Comparison of ENCODE assay signal across 38 cellular contexts in the genomic region with DNA sequence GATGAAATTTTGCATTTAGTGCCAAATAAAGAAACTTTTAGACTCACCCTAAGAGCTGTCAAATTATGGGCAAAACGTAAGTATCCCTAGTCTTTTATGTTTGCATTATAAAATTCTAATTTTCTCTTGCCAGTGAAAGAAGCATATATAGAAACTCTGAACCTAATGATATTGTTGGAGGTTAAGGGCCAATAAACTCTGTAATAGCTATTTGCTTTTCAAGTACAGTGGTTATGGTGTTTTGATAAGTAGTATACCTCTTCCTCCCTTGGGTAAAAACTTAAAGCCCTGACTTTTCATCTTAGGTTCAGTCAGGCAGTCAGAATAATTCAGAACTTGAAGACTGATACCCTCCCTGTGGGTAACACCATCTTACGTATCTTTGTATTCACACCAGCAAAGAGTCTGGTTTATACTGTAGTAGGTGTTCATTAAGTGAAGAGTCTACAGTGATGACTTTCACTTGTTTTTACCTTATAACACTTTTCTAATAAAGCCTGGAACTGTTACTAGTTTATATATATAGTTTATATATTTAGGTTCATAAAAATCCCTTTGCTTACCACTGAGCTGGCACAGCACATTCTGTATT.
"Had no signal": no experiment of that assay in that cellular context is flagged by ENCODE, and none has a peak within 500 bp of the region (broad histone marks: within the 10 kb centered on the region; RNA-seq: fewer than 3 reads in every experiment).

No MANE protein-coding gene starts in this region.

- H3K27ac ChIP-seq: ascending aorta, cardiac muscle cell, WERI-Rb-1 had no signal

- H3K4me1 ChIP-seq: ascending aorta had no signal

- H3K4me3 ChIP-seq: ascending aorta, cardiac muscle cell had no signal

- H3K27me3 ChIP-seq: ascending aorta, cardiac muscle cell had no signal

- H3K9me3 Mint-ChIP-seq: activated CD4-positive, alpha-beta memory T cell treated with anti-CD3 and anti-CD28 coated beads, Interleukin-2, amount 10 ng/mL, durations not matched to agents 7 days and 5 days; activated CD4-positive, alpha-beta T cell treated with anti-CD3 and anti-CD28 coated beads, Interleukin-2, amount 10 ng/mL, durations not matched to agents 7 days and 5 days; activated naive CD4-positive, alpha-beta T cell treated with anti-CD3 and anti-CD28 coated beads, Interleukin-2, amount 10 ng/mL, durations not matched to agents 7 days and 5 days; activated naive CD4-positive, alpha-beta T cell treated with anti-CD3 and anti-CD28 coated beads, Interleukin-2, amount 50 U/mL, for 24 hours; activated naive CD8-positive, alpha-beta T cell treated with anti-CD3 and anti-CD28 coated beads, Interleukin-2, amount 10 ng/mL, durations not matched to agents 7 days and 5 days; activated naive CD8-positive, alpha-beta T cell treated with anti-CD3 and anti-CD28 coated beads, Interleukin-2, amount 50 U/mL, for 24 hours; activated T-cell treated with anti-CD3 and anti-CD28 coated beads, Interleukin-2, amount 50 U/mL, for 24 hours; activated T-helper 2 cell treated with anti-CD3 and anti-CD28 coated beads, Interferon-gamma antibody, Interleukin-2, Interleukin-4, amounts not matched to agents 10 μg/mL and 5 μg/mL and 100 μg/mL, durations not matched to agents 14 hours and 24 hours and 36 hours; brain; central memory CD8-positive, alpha-beta T cell; T-helper 1 cell treated with Interleukin-12 subunit alpha and Interleukin-12 subunit beta and Interleukin-4 antibody, amounts not matched to agents 30 μg/mL and 1 μg/mL, for 36 hours; T-helper 2 cell treated with Interferon-gamma antibody and Interleukin-4, amounts not matched to agents 5 μg/mL and 100 μg/mL, for 36 hours; WTC11 had no signal

- ATAC-seq: activated CD4-positive, alpha-beta T cell treated with anti-CD3 and anti-CD28 coated beads for 36 hours; activated CD4-positive, CD25-positive, alpha-beta regulatory T cell treated with anti-CD3 and anti-CD28 coated beads, Interleukin-2, amount 50 U/mL, for 24 hours; activated CD8-positive, alpha-beta memory T cell treated with anti-CD3 and anti-CD28 coated beads, Interleukin-2, amount 10 ng/mL, durations not matched to agents 7 days and 5 days; activated CD8-positive, alpha-beta T cell treated with anti-CD3 and anti-CD28 coated beads, Interleukin-2, amount 10 ng/mL, durations not matched to agents 7 days and 5 days; activated naive CD8-positive, alpha-beta T cell treated with anti-CD3 and anti-CD28 coated beads, Interleukin-2, amount 50 U/mL, for 24 hours; WTC11 had no signal

- DNase-seq: activated CD4-positive, alpha-beta memory T cell treated with anti-CD3 and anti-CD28 coated beads, Interleukin-2, amount 10 ng/mL, durations not matched to agents 7 days and 5 days; activated CD4-positive, alpha-beta T cell treated with anti-CD3 and anti-CD28 coated beads for 1 hour; activated CD4-positive, alpha-beta T cell treated with anti-CD3 and anti-CD28 coated beads for 36 hours; activated CD4-positive, alpha-beta T cell treated with anti-CD3 and anti-CD28 coated beads for 48 hours; activated CD4-positive, alpha-beta T cell treated with anti-CD3 and anti-CD28 coated beads, Interleukin-2, amount 10 ng/mL, durations not matched to agents 7 days and 5 days; activated CD4-positive, alpha-beta T cell treated with anti-CD3 and anti-CD28 coated beads, Interleukin-2, amount 50 U/mL, for 48 hours; activated CD4-positive, CD25-positive, alpha-beta regulatory T cell; activated CD8-positive, alpha-beta memory T cell treated with anti-CD3 and anti-CD28 coated beads for 24 hours; activated CD8-positive, alpha-beta memory T cell treated with anti-CD3 and anti-CD28 coated beads, Interleukin-2, amount 10 ng/mL, durations not matched to agents 7 days and 5 days; activated CD8-positive, alpha-beta memory T cell treated with anti-CD3 and anti-CD28 coated beads, Interleukin-2, amount 50 U/mL, for 48 hours; activated CD8-positive, alpha-beta T cell treated with anti-CD3 and anti-CD28 coated beads, Interleukin-2, amount 10 ng/mL, durations not matched to agents 7 days and 5 days; activated effector memory CD4-positive, alpha-beta T cell treated with Interleukin-2 at 50 U/mL for 16 hours; activated gamma-delta T cell; activated naive CD4-positive, alpha-beta T cell treated with anti-CD3 and anti-CD28 coated beads, Interleukin-2, amount 10 ng/mL, durations not matched to agents 7 days and 5 days; activated naive CD4-positive, alpha-beta T cell treated with Interleukin-2 at 50 U/mL for 16 hours; activated naive CD8-positive, alpha-beta T cell treated with anti-CD3 and anti-CD28 coated beads, Interleukin-2, amount 10 ng/mL, durations not matched to agents 7 days and 5 days; activated naive CD8-positive, alpha-beta T cell treated with anti-CD3 and anti-CD28 coated beads, Interleukin-2, amount 50 U/mL, for 24 hours; activated T-cell treated with anti-CD3 and anti-CD28 coated beads, Interleukin-2, amount 50 U/mL, for 24 hours; activated T-cell treated with anti-CD3 and anti-CD28 coated beads, Interleukin-2, amount 50 U/mL, for 48 hours; amygdala; anterior cingulate cortex; caudate nucleus; cerebellar nuclear complex; T-helper 1 cell; T-helper 2 cell; T-helper 9 cell; WERI-Rb-1 had no signal

- H3K27ac Mint-ChIP-seq: activated CD4-positive, alpha-beta memory T cell treated with anti-CD3 and anti-CD28 coated beads, Interleukin-2, amount 10 ng/mL, durations not matched to agents 7 days and 5 days; activated CD4-positive, alpha-beta T cell treated with anti-CD3 and anti-CD28 coated beads for 36 hours; activated CD4-positive, alpha-beta T cell treated with anti-CD3 and anti-CD28 coated beads, Interleukin-2, amount 10 ng/mL, durations not matched to agents 7 days and 5 days; activated CD8-positive, alpha-beta memory T cell treated with anti-CD3 and anti-CD28 coated beads, Interleukin-2, amount 10 ng/mL, durations not matched to agents 7 days and 5 days; activated CD8-positive, alpha-beta T cell treated with anti-CD3 and anti-CD28 coated beads, Interleukin-2, amount 10 ng/mL, durations not matched to agents 7 days and 5 days; activated naive CD4-positive, alpha-beta T cell treated with anti-CD3 and anti-CD28 coated beads, Interleukin-2, amount 10 ng/mL, durations not matched to agents 7 days and 5 days; activated naive CD4-positive, alpha-beta T cell treated with anti-CD3 and anti-CD28 coated beads, Interleukin-2, amount 50 U/mL, for 24 hours; activated naive CD8-positive, alpha-beta T cell; activated naive CD8-positive, alpha-beta T cell treated with anti-CD3 and anti-CD28 coated beads, Interleukin-2, amount 10 ng/mL, durations not matched to agents 7 days and 5 days; activated naive CD8-positive, alpha-beta T cell treated with anti-CD3 and anti-CD28 coated beads, Interleukin-2, amount 50 U/mL, for 24 hours; activated T-cell treated with anti-CD3 and anti-CD28 coated beads, Interleukin-2, amount 50 U/mL, for 24 hours; activated T-helper 2 cell treated with anti-CD3 and anti-CD28 coated beads, Interferon-gamma antibody, Interleukin-2, Interleukin-4, amounts not matched to agents 10 μg/mL and 5 μg/mL and 100 μg/mL, durations not matched to agents 14 hours and 24 hours and 36 hours; brain; T-helper 1 cell treated with Interleukin-12 subunit alpha and Interleukin-12 subunit beta and Interleukin-4 antibody, amounts not matched to agents 30 μg/mL and 1 μg/mL, for 36 hours; T-helper 2 cell treated with Interferon-gamma antibody and Interleukin-4, amounts not matched to agents 5 μg/mL and 100 μg/mL, for 36 hours; WTC11 had no signal

- H3K9me3 ChIP-seq: ascending aorta had no signal

- H3K4me3 Mint-ChIP-seq: activated CD4-positive, alpha-beta memory T cell treated with anti-CD3 and anti-CD28 coated beads, Interleukin-2, amount 10 ng/mL, durations not matched to agents 7 days and 5 days; activated CD4-positive, alpha-beta T cell treated with anti-CD3 and anti-CD28 coated beads for 36 hours; activated CD4-positive, alpha-beta T cell treated with anti-CD3 and anti-CD28 coated beads, Interleukin-2, amount 10 ng/mL, durations not matched to agents 7 days and 5 days; activated CD8-positive, alpha-beta memory T cell treated with anti-CD3 and anti-CD28 coated beads, Interleukin-2, amount 10 ng/mL, durations not matched to agents 7 days and 5 days; activated CD8-positive, alpha-beta T cell treated with anti-CD3 and anti-CD28 coated beads, Interleukin-2, amount 10 ng/mL, durations not matched to agents 7 days and 5 days; activated naive CD4-positive, alpha-beta T cell treated with anti-CD3 and anti-CD28 coated beads, Interleukin-2, amount 10 ng/mL, durations not matched to agents 7 days and 5 days; activated naive CD4-positive, alpha-beta T cell treated with anti-CD3 and anti-CD28 coated beads, Interleukin-2, amount 50 U/mL, for 24 hours; activated naive CD8-positive, alpha-beta T cell; activated naive CD8-positive, alpha-beta T cell treated with anti-CD3 and anti-CD28 coated beads, Interleukin-2, amount 10 ng/mL, durations not matched to agents 7 days and 5 days; activated naive CD8-positive, alpha-beta T cell treated with anti-CD3 and anti-CD28 coated beads, Interleukin-2, amount 50 U/mL, for 24 hours; activated T-cell treated with anti-CD3 and anti-CD28 coated beads, Interleukin-2, amount 50 U/mL, for 24 hours; brain; central memory CD8-positive, alpha-beta T cell; T-helper 1 cell treated with Interleukin-12 subunit alpha and Interleukin-12 subunit beta and Interleukin-4 antibody, amounts not matched to agents 30 μg/mL and 1 μg/mL, for 36 hours; T-helper 2 cell treated with Interferon-gamma antibody and Interleukin-4, amounts not matched to agents 5 μg/mL and 100 μg/mL, for 36 hours; WTC11 had no signal

- H3K4me1 Mint-ChIP-seq: activated CD4-positive, alpha-beta memory T cell treated with anti-CD3 and anti-CD28 coated beads, Interleukin-2, amount 10 ng/mL, durations not matched to agents 7 days and 5 days; activated CD4-positive, alpha-beta T cell treated with anti-CD3 and anti-CD28 coated beads for 36 hours; activated CD4-positive, alpha-beta T cell treated with anti-CD3 and anti-CD28 coated beads, Interleukin-2, amount 10 ng/mL, durations not matched to agents 7 days and 5 days; activated CD8-positive, alpha-beta memory T cell treated with anti-CD3 and anti-CD28 coated beads, Interleukin-2, amount 10 ng/mL, durations not matched to agents 7 days and 5 days; activated naive CD4-positive, alpha-beta T cell treated with anti-CD3 and anti-CD28 coated beads, Interleukin-2, amount 10 ng/mL, durations not matched to agents 7 days and 5 days; activated naive CD8-positive, alpha-beta T cell treated with anti-CD3 and anti-CD28 coated beads, Interleukin-2, amount 10 ng/mL, durations not matched to agents 7 days and 5 days; activated naive CD8-positive, alpha-beta T cell treated with anti-CD3 and anti-CD28 coated beads, Interleukin-2, amount 50 U/mL, for 24 hours; brain; WTC11 had no signal
